Comparison of ENCODE assay signal across 23 cellular contexts in genomic region chr5:93188876-93189485, GRCh38.
DNase-seq lines count a peak whose midpoint lies in the region; ATAC-seq, FAIRE-seq and TF ChIP-seq lines count a peak whose summit lies in the region.
"Had no signal": no experiment of that assay in that cellular context is flagged by ENCODE, and none has a peak within 500 bp of the region (broad histone marks: within the 10 kb centered on the region; RNA-seq: fewer than 3 reads in every experiment).

No MANE protein-coding gene starts in this region.

- peaks cover 52% of the 10 kb centered on the region for H3K4me1 ChIP-seq in RWPE2 (ENCODE audit: insufficient read depth, poor library complexity, severe bottlenecking)
- peaks cover 46% of the 10 kb centered on the region for H3K4me1 ChIP-seq in keratinocyte (ENCODE audit: control insufficient read depth, extremely low read depth, insufficient read depth, low read length)

- intact Hi-C loops in left ventricle myocardium superior (cut with micrococcal nuclease) (no loop called here), cardiac septum (cut with DNase I) (no loop called here)

- no peaks in the 10 kb centered on the region for H3K9me1 ChIP-seq in keratinocyte (ENCODE audit: control insufficient read depth, extremely low read depth, insufficient read depth, low read length)

- no peak for TF ChIP-seq CTCF in RWPE2 (IDR thresholded peaks at IDR 0.05; ENCODE audit: poor library complexity, severe bottlenecking)
- TF ChIP-seq CTCF in keratinocyte (optimal IDR thresholded peaks at IDR 0.05 in 1 of 3, IDR thresholded peaks at IDR 0.05 in 1 of 3, conservative IDR thresholded peaks at IDR 0.05 in 1 of 3; ENCODE audit: extremely low read depth in 1 of 3, insufficient read depth in 2 of 3, low read length in 3 of 3) = no peak

- no peaks in the 10 kb centered on the region for H3K9me3 Mint-ChIP-seq in stimulated activated naive CD8-positive, alpha-beta T cell treated with anti-CD3 and anti-CD28 coated beads, Interleukin-15, amount 100 ng/mL, for 72 hours

- no peak overlapping the region for H3K4me3 Mint-ChIP-seq in stimulated activated naive CD8-positive, alpha-beta T cell treated with anti-CD3 and anti-CD28 coated beads, Interleukin-15, amount 100 ng/mL, for 72 hours
- H3K4me3 Mint-ChIP-seq: activated T-cell treated with anti-CD3 and anti-CD28 coated beads, Interleukin-2, amount 50 U/mL, for 24 hours had no signal

- H3K36me3 ChIP-seq in RWPE2 (ENCODE audit: low read depth) (no peaks in the 10 kb centered on the region), keratinocyte (ENCODE audit: control insufficient read depth in 2 of 2, extremely low read depth in 1 of 2, insufficient read depth in 2 of 2, low read length in 2 of 2) (no peaks in the 10 kb centered on the region)
- H3K36me3 ChIP-seq: BE2C, thoracic aorta had no signal

- peak overlapping the region; percentile 52 for H3K4me2 ChIP-seq in keratinocyte (ENCODE audit: control insufficient read depth, extremely low read depth, insufficient read depth, low read depth, low read length)

- FAIRE-seq in keratinocyte (lab: Jason Lieb, UNC) = peak; percentile 17
- FAIRE-seq: kidney had no signal

- no peaks in the 10 kb centered on the region for H3K4me1 Mint-ChIP-seq in stimulated activated naive CD8-positive, alpha-beta T cell treated with anti-CD3 and anti-CD28 coated beads, Interleukin-15, amount 100 ng/mL, for 72 hours

- H3K27ac ChIP-seq in RWPE2 (ENCODE audit: poor library complexity, severe bottlenecking) (peak overlapping the region; percentile 54), keratinocyte (ENCODE audit: control insufficient read depth, insufficient read depth, low read length) (no peak overlapping the region)
- H3K27ac ChIP-seq: RWPE1, thoracic aorta, VCaP had no signal

- no peak overlapping the region for H3K27ac Mint-ChIP-seq in stimulated activated naive CD8-positive, alpha-beta T cell treated with anti-CD3 and anti-CD28 coated beads, Interleukin-15, amount 100 ng/mL, for 72 hours
- H3K27ac Mint-ChIP-seq: activated T-cell treated with anti-CD3 and anti-CD28 coated beads, Interleukin-2, amount 50 U/mL, for 24 hours had no signal

- ATAC-seq in left ventricle myocardium superior = peak; percentile 55
- ATAC-seq in RWPE2 (ENCODE audit: low read depth) = no peak
- no peak for ATAC-seq in stimulated activated naive CD8-positive, alpha-beta T cell treated with anti-CD3 and anti-CD28 coated beads, Interleukin-15, amount 100 ng/mL, for 72 hours
- ATAC-seq: stimulated activated naive CD8-positive, alpha-beta T cell treated with anti-CD3 and anti-CD28 coated beads, Interleukin-15, Interleukin-2, amounts not matched to agents 100 U/mL and 50 U/mL, for 24 hours had no signal

- no peak overlapping the region for H3K4me3 ChIP-seq in RWPE2 (ENCODE audit: severe bottlenecking)
- H3K4me3 ChIP-seq in keratinocyte (ENCODE audit: control insufficient read depth in 2 of 3, extremely low read depth in 1 of 3, insufficient read depth in 2 of 3, low read depth in 1 of 3, low read length in 3 of 3) = no peak overlapping the region
- H3K4me3 ChIP-seq: lung, thoracic aorta had no signal

- H3K9me3 ChIP-seq in RWPE2 (ENCODE audit: severe bottlenecking) (no peaks in the 10 kb centered on the region), keratinocyte (ENCODE audit: control insufficient read depth, low read depth, low read length) (no peaks in the 10 kb centered on the region)
- H3K9me3 ChIP-seq: BE2C, thoracic aorta had no signal

- no peak overlapping the region for H3K9ac ChIP-seq in keratinocyte (ENCODE audit: control insufficient read depth, extremely low read depth, insufficient read depth, low read length)

- H3K27me3 ChIP-seq in RWPE2 (ENCODE audit: insufficient read depth, poor library complexity, severe bottlenecking) = no peaks in the 10 kb centered on the region
- no peaks in the 10 kb centered on the region for H3K27me3 ChIP-seq in keratinocyte (ENCODE audit: control insufficient read depth, extremely low read depth, insufficient read depth, low read length)
- H3K27me3 ChIP-seq: BE2C had no signal

- DNase-seq in left ventricle myocardium superior (no peak), cardiac septum (ENCODE audit: low spot score) (no peak), RWPE2 (ENCODE audit: low spot score) (no peak), keratinocyte (ENCODE audit: low read depth, low spot score) (no peak), NCI-H345 (lab: John Stamatoyannopoulos, UW) (no peak), hepatic stellate cell (ENCODE audit: low spot score) (no peak), COR-L47 (lab: John Stamatoyannopoulos, UW) (no peak)
- DNase-seq in stimulated activated naive CD8-positive, alpha-beta T cell treated with anti-CD3 and anti-CD28 coated beads, Interleukin-15, amount 100 ng/mL, for 72 hours = no peak
- DNase-seq: activated CD4-positive, alpha-beta T cell treated with anti-CD3 and anti-CD28 coated beads for 48 hours; activated gamma-delta T cell; activated T-cell treated with anti-CD3 and anti-CD28 coated beads, Interleukin-2, amount 50 U/mL, for 24 hours; BE2C; DMS79 treated with DMSO at 0.1 percent for 48 hours; GF-D8; kidney; NCI-H1092 treated with DMSO at 0.1 percent for 48 hours; NCI-H187 treated with DMSO at 0.1 percent for 48 hours; NCI-H774; stimulated activated naive CD8-positive, alpha-beta T cell treated with anti-CD3 and anti-CD28 coated beads, Interleukin-15, Interleukin-2, amounts not matched to agents 100 U/mL and 50 U/mL, for 24 hours had no signal

- H4K20me1 ChIP-seq in keratinocyte (ENCODE audit: control insufficient read depth, extremely low read depth, insufficient read depth, low read length) = no peaks in the 10 kb centered on the region

- H3K79me2 ChIP-seq in keratinocyte (ENCODE audit: control insufficient read depth, insufficient read depth, low read length) = no peaks in the 10 kb centered on the region

- H3K27me3 Mint-ChIP-seq in stimulated activated naive CD8-positive, alpha-beta T cell treated with anti-CD3 and anti-CD28 coated beads, Interleukin-15, amount 100 ng/mL, for 72 hours = no peaks in the 10 kb centered on the region
- H3K27me3 Mint-ChIP-seq: activated T-cell treated with anti-CD3 and anti-CD28 coated beads, Interleukin-2, amount 50 U/mL, for 24 hours had no signal

- dilution Hi-C loops in keratinocyte (cut with MboI; ENCODE audit: extremely low pct_ligation_motif_present, low sequenced_read_pairs) = no loop called here

- H2AFZ ChIP-seq in keratinocyte (ENCODE audit: control insufficient read depth, low read length) = no peak overlapping the region
